ENCODE assay signal across 8 cellular contexts in genomic region chr3:8441969-8442559, GRCh38. TPM values are rescaled to one million over a fixed set of nuclear protein-coding genes. Genes with fewer than 3 reads are reported as not detected.
DNase-seq lines count a peak whose midpoint lies in the region; ATAC-seq and TF ChIP-seq lines count a peak whose summit lies in the region.

No MANE protein-coding gene starts in this region.

- H3K4me1 ChIP-seq in right cardiac atrium (ENCODE audit: control insufficient read depth, insufficient read depth, low read length) (peaks cover 3% of the 10 kb centered on the region), smooth muscle cell (ENCODE audit: low read depth) (peaks cover 23% of the 10 kb centered on the region)

- H3K79me2 ChIP-seq in smooth muscle cell (ENCODE audit: low read depth): no peaks in the 10 kb centered on the region

- no peak overlapping the region for H3K4me2 ChIP-seq in smooth muscle cell

- peak; percentile 69 for TF ChIP-seq CTCF in WI38 (IDR thresholded peaks at IDR 0.05; ENCODE audit: low read depth, low read length)
- peak; percentile 70 for TF ChIP-seq CTCF in smooth muscle cell (IDR thresholded peaks at IDR 0.05; ENCODE audit: borderline replicate concordance, insufficient read depth, poor library complexity, severe bottlenecking)

- ATAC-seq in right cardiac atrium: peak; percentile 55 to 66
- ATAC-seq in GM19397 (IDR thresholded peaks at IDR 0.05; ENCODE audit: unreplicated experiment): no peak
- no peak for ATAC-seq in HG02852 (IDR thresholded peaks at IDR 0.05; ENCODE audit: unreplicated experiment)

- H3K27me3 ChIP-seq in right cardiac atrium (ENCODE audit: control insufficient read depth, insufficient read depth): no peaks in the 10 kb centered on the region
- no peaks in the 10 kb centered on the region for H3K27me3 ChIP-seq in smooth muscle cell (ENCODE audit: low read depth)

- H3K9me3 ChIP-seq in right cardiac atrium (ENCODE audit: control insufficient read depth, low read length): no peaks in the 10 kb centered on the region
- H3K9me3 ChIP-seq in smooth muscle cell (replicated peaks; ENCODE audit: low read depth): no peaks in the 10 kb centered on the region

- H3F3A ChIP-seq in smooth muscle cell (ENCODE audit: low read depth): peaks cover 33% of the 10 kb centered on the region

- H3K4me3 ChIP-seq in WI38 (ENCODE audit: low read depth, low read length) (no peak overlapping the region), right cardiac atrium (ENCODE audit: low read length) (no peak overlapping the region), smooth muscle cell (no peak overlapping the region)

- H3K36me3 ChIP-seq in smooth muscle cell (ENCODE audit: low read depth): no peaks in the 10 kb centered on the region

- H3K27ac ChIP-seq in right cardiac atrium (ENCODE audit: low read length): no peak overlapping the region
- H3K27ac ChIP-seq in smooth muscle cell (ENCODE audit: low read depth): peak overlapping the region; percentile 100

- no peak overlapping the region for H3K9ac ChIP-seq in smooth muscle cell (ENCODE audit: low read depth)

- DNase-seq in DMS114 treated with DMSO at 0.1 percent for 48 hours (lab: John Stamatoyannopoulos, UW; ENCODE audit: unreplicated experiment): peak; percentile 59
- peak; percentile 71 for DNase-seq in HT1080 (ENCODE audit: low read depth)
- no peak for DNase-seq in right cardiac atrium
- no peak for DNase-seq in smooth muscle cell (lab: John Stamatoyannopoulos, UW; ENCODE audit: unreplicated experiment)
- no peak for DNase-seq in DMS153 treated with DMSO at 0.1 percent for 48 hours (lab: John Stamatoyannopoulos, UW; ENCODE audit: unreplicated experiment)

- no peaks in the 10 kb centered on the region for H4K20me1 ChIP-seq in smooth muscle cell (ENCODE audit: low read depth)

- no peak overlapping the region for H2AFZ ChIP-seq in smooth muscle cell (ENCODE audit: low read depth)

- intact Hi-C loops in right cardiac atrium (cut with DNase I): loop anchor here (2.0 to 10.0 kb wide), 4 partner anchors 53 to 181 kb away; no protein-coding TSS in a partner anchor

- 38% methylated on average over 8 of the region's 8 CpGs for WGBS in right cardiac atrium
- WGBS in smooth muscle cell (ENCODE audit: low lambda C conversion rate): 42% methylated on average over 8 of the region's 8 CpGs

RNA-seq across cellular contexts. Expression of gene LMCD1, which starts 59.6 kb away (rescaled TPM):
- 1.3 and 6.8 TPM in 2 replicates for total RNA-seq in HT1080 (2014; rRNA removed; shearing (Covaris generic))
- 8.8 and 11.1 TPM in 2 replicates for polyA plus RNA-seq in HT1080 (2015; cell fraction: cytosol; rRNA removed)
- 8.6 and 9.6 TPM in 2 replicates for polyA plus RNA-seq in HT1080 (2015; cell fraction: nucleus; rRNA removed)
- total RNA-seq in right cardiac atrium (10 to 100 TPM; 45.6 to 57.8 (median 55.4) TPM), smooth muscle cell (187 and 276 TPM in 2 replicates)
- polyA plus RNA-seq in right cardiac atrium (43.4 TPM), smooth muscle cell (356 and 524 TPM in 2 replicates)

Comparison
In these comparisons a context has a peak if more than half of its experiments do, and no peak if none do; other contexts are left out.
1. DNase-seq: peak in DMS114 treated with DMSO at 0.1 percent for 48 hours (single experiment) and HT1080 (single experiment); none in right cardiac atrium (0 of 3), smooth muscle cell (single experiment) and DMS153 treated with DMSO at 0.1 percent for 48 hours (single experiment).
2. ATAC-seq: peak in right cardiac atrium (2 of 2); none in GM19397 (single experiment) and HG02852 (single experiment).